28 cellular contexts compared by ENCODE assay signal in the genomic region with DNA sequence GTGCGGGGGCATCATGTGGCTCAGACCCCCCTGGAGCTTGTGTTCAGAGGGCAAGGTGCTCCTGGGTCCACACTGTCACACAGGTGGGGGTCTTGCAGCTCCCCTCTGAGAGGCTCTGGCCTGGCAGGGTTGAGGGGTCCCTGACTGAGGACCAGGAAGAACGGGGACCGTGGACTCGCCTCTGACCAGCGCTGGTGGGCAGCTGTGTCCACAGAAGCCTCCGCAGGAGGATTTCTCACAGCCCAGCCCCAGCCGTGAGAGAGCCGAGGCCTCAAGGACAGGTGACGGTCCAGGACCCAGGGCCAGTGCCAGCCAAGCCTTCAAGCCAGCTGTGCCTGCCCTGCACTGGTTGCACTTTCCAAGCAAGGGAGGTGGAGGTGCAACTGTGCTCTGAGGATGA.
"Had no signal": no experiment of that assay in that cellular context is flagged by ENCODE, and none has a peak within 500 bp of the region (broad histone marks: within the 10 kb centered on the region; RNA-seq: fewer than 3 reads in every experiment).

No MANE protein-coding gene starts in this region.

- H2AFZ ChIP-seq: hepatocyte had no signal

- H3K4me2 ChIP-seq: hepatocyte, smooth muscle cell had no signal

- H3K36me3 Mint-ChIP-seq: naive thymus-derived CD8-positive, alpha-beta T cell had no signal

- H3K4me1 Mint-ChIP-seq: nephron progenitor cell had no signal

- H3K4me3 Mint-ChIP-seq: nephron progenitor cell; stimulated activated naive CD8-positive, alpha-beta T cell treated with anti-CD3 and anti-CD28 coated beads, Interleukin-15, amount 100 ng/mL, for 72 hours had no signal

- H3K9me3 ChIP-seq: heart left ventricle, lower lobe of right lung, ovary, suprapubic skin, transverse colon, upper lobe of right lung, uterus had no signal

- H3K79me2 ChIP-seq: hepatocyte had no signal

- ATAC-seq: foreskin keratinocyte; gastroesophageal sphincter; heart left ventricle; left ventricle myocardium superior; lower lobe of right lung; naive thymus-derived CD8-positive, alpha-beta T cell; sciatic nerve; stimulated activated naive CD8-positive, alpha-beta T cell treated with anti-CD3 and anti-CD28 coated beads, Interleukin-15, amount 100 ng/mL, for 72 hours; upper lobe of right lung had no signal

- H3K27ac ChIP-seq: coronary artery, esophagus muscularis mucosa, foreskin keratinocyte, gastroesophageal sphincter, heart left ventricle, hepatocyte, lower lobe of right lung, ovary, suprapubic skin, transverse colon, upper lobe of right lung, uterus had no signal

- H3K4me3 ChIP-seq: coronary artery, esophagus muscularis mucosa, gastroesophageal sphincter, heart left ventricle, hepatocyte, lower lobe of right lung, ovary, smooth muscle cell, suprapubic skin, transverse colon, upper lobe of right lung, uterus had no signal

- H3K27me3 Mint-ChIP-seq: stimulated activated naive CD8-positive, alpha-beta T cell treated with anti-CD3 and anti-CD28 coated beads, Interleukin-15, amount 100 ng/mL, for 72 hours had no signal

- DNase-seq: dermis blood vessel endothelial cell; effector memory CD4-positive, alpha-beta T cell; foreskin keratinocyte; left colon; lower lobe of right lung; naive thymus-derived CD8-positive, alpha-beta T cell; nephron progenitor cell; occipital lobe; ovary; retina; stimulated activated CD4-positive, alpha-beta T cell treated with anti-CD3 and anti-CD28 coated beads, Interleukin-12 subunit alpha, Interleukin-12 subunit beta, amount 100 ng/mL, for 4 hours; stimulated activated CD4-positive, alpha-beta T cell treated with anti-CD3 and anti-CD28 coated beads, Interleukin-1b, Interleukin-23, amount 100 ng/mL, for 48 hours; stimulated activated CD4-positive, alpha-beta T cell treated with anti-CD3 and anti-CD28 coated beads, Interleukin-4, amount 100 ng/mL, for 1 hour; stimulated activated CD8-positive, alpha-beta memory T cell treated with anti-CD3 and anti-CD28 coated beads, Interleukin-4, amount 100 ng/mL, for 48 hours; stimulated activated naive CD4-positive, alpha-beta T cell; stimulated activated naive CD8-positive, alpha-beta T cell treated with anti-CD3 and anti-CD28 coated beads, Interleukin-15, amount 100 ng/mL, for 72 hours; transverse colon; upper lobe of right lung; uterus had no signal

- H3K27me3 ChIP-seq: foreskin keratinocyte, hepatocyte, ovary, uterus had no signal

- H3K27ac Mint-ChIP-seq: nephron progenitor cell had no signal

- H3K36me3 ChIP-seq: esophagus muscularis mucosa, gastroesophageal sphincter, heart left ventricle, lower lobe of right lung, ovary, suprapubic skin, transverse colon, upper lobe of right lung, uterus had no signal

- H3K4me1 ChIP-seq: foreskin keratinocyte, gastroesophageal sphincter, heart left ventricle, lower lobe of right lung, suprapubic skin, transverse colon, upper lobe of right lung, uterus had no signal
